15 cellular contexts compared by ENCODE assay signal in the genomic region with DNA sequence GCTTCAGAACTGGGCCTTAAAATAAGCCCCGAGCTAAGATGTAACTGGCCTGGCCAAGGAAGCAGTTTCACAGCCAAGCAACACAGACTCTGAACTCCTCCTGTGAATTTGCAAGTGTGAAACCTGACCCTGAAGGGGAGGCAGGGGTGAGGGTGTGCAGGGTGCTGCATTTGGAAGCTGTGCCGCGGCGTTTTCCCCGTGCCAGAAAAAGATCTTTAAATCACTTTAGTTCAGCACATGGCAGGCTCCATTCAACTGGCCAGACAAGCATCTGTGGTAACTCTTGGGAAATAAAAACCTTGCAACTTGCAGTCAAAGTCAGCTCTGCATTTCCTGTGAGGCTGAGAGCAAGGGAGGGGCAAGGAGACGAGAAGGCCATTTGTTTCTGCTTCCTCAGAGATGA.
DNase-seq lines count a peak whose midpoint lies in the region; ATAC-seq, FAIRE-seq and TF ChIP-seq lines count a peak whose summit lies in the region.
"Had no signal": no experiment of that assay in that cellular context is flagged by ENCODE, and none has a peak within 500 bp of the region (broad histone marks: within the 10 kb centered on the region; RNA-seq: fewer than 3 reads in every experiment).

No MANE protein-coding gene starts in this region.

- H3K4me1 Mint-ChIP-seq in endodermal cell, result peaks cover 36% of the 10 kb centered on the region
- H3K4me1 Mint-ChIP-seq in neural progenitor cell, result peaks cover 44% of the 10 kb centered on the region

- peak overlapping the region; percentile 51; the same call in 1 of the 2 replicates for H3K27ac ChIP-seq in DND-41 (ENCODE audit: low read length)
- H3K27ac ChIP-seq in endodermal cell (ENCODE audit: low read depth, low read length), result peak overlapping the region; percentile 81
- H3K27ac ChIP-seq in neural progenitor cell, result no peak overlapping the region
- no peak overlapping the region for H3K27ac ChIP-seq in SK-N-SH (ENCODE audit: low read depth in 2 of 2, low read length in 1 of 2)

- H3K4me3 Mint-ChIP-seq in endodermal cell, result peak overlapping the region; percentile 38
- H3K4me3 Mint-ChIP-seq in neural progenitor cell, result peak overlapping the region; percentile 27
- H3K4me3 Mint-ChIP-seq: activated CD8-positive, alpha-beta T cell treated with anti-CD3 and anti-CD28 coated beads for 36 hours; stimulated activated naive CD8-positive, alpha-beta T cell treated with anti-CD3 and anti-CD28 coated beads, Interleukin-15, Interleukin-2, amounts not matched to agents 100 ng/mL and 50 ng/mL, for 24 hours had no signal

- no peak for TF ChIP-seq CTCF in DND-41 (IDR thresholded peaks at IDR 0.05; ENCODE audit: borderline replicate concordance, extremely low read depth, low read length, poor library complexity, severe bottlenecking)
- no peak for TF ChIP-seq CTCF in endodermal cell (conservative IDR thresholded peaks at IDR 0.05)
- no peak for TF ChIP-seq CTCF in neural progenitor cell (IDR thresholded peaks at IDR 0.05)
- no peak for TF ChIP-seq CTCF in SK-N-SH (IDR thresholded peaks at IDR 0.05)

- no peak overlapping the region for H3K4me3 ChIP-seq in DND-41 (ENCODE audit: low read depth in 1 of 2, low read length in 2 of 2)
- H3K4me3 ChIP-seq in endodermal cell (ENCODE audit: low read length), result no peak overlapping the region
- no peak overlapping the region for H3K4me3 ChIP-seq in neural progenitor cell
- H3K4me3 ChIP-seq in SK-N-SH (ENCODE audit: low read depth in 2 of 2, low read length in 1 of 2), result no peak overlapping the region

- WGBS in endodermal cell (ENCODE audit: insufficient coverage in 1 of 2, insufficient read length in 1 of 2), 2 experiments, result 21 to 40% methylated on average over 4 to 6 of the region's 6 CpGs
- WGBS in SK-N-SH (ENCODE audit: low lambda C conversion rate), result 67% methylated on average over 6 of the region's 6 CpGs

- H3K27ac Mint-ChIP-seq in endodermal cell (no peak overlapping the region), neural progenitor cell (peak overlapping the region; percentile 97)
- H3K27ac Mint-ChIP-seq: activated CD8-positive, alpha-beta T cell treated with anti-CD3 and anti-CD28 coated beads for 36 hours; stimulated activated naive CD8-positive, alpha-beta T cell treated with anti-CD3 and anti-CD28 coated beads, Interleukin-15, Interleukin-2, amounts not matched to agents 100 ng/mL and 50 ng/mL, for 24 hours had no signal

- no peak for TF ChIP-seq EP300 in SK-N-SH (IDR thresholded peaks at IDR 0.05; ENCODE audit: borderline replicate concordance in 1 of 2, low read depth in 1 of 2, low read length in 1 of 2)

- DNase-seq in DND-41 (peak; percentile 39), NCI-H2171 (lab: John Stamatoyannopoulos, UW) (peak; percentile 49), endodermal cell (peak; percentile 75), neural progenitor cell (ENCODE audit: low spot score) (peak; percentile 28), H54 (ENCODE audit: insufficient read length, low spot score) (no peak), hepatic stellate cell (ENCODE audit: low spot score) (no peak), SK-N-SH (no peak)
- DNase-seq in activated CD4-positive, alpha-beta T cell treated with anti-CD3 and anti-CD28 coated beads, Interleukin-2, amount 50 U/mL, for 48 hours, result no peak
- DNase-seq: activated CD8-positive, alpha-beta T cell treated with anti-CD3 and anti-CD28 coated beads for 36 hours; activated effector memory CD4-positive, alpha-beta T cell treated with anti-CD3 and anti-CD28 coated beads, Interleukin-2, amount 50 U/mL, for 16 hours; BE2C; EL; NCI-H2081 treated with DMSO at 0.1 percent for 48 hours had no signal

- H3K4me2 ChIP-seq in DND-41 (ENCODE audit: insufficient read depth, low read length) (no peak overlapping the region), neural progenitor cell (peak overlapping the region; percentile 63), SK-N-SH (no peak overlapping the region)

- no peak for FAIRE-seq in H54 (lab: Jason Lieb, UNC)

- H3K9me3 Mint-ChIP-seq in endodermal cell, result no peaks in the 10 kb centered on the region
- peaks cover 1% of the 10 kb centered on the region for H3K9me3 Mint-ChIP-seq in neural progenitor cell
- H3K9me3 Mint-ChIP-seq: activated CD8-positive, alpha-beta T cell treated with anti-CD3 and anti-CD28 coated beads for 36 hours; stimulated activated naive CD8-positive, alpha-beta T cell treated with anti-CD3 and anti-CD28 coated beads, Interleukin-15, Interleukin-2, amounts not matched to agents 100 ng/mL and 50 ng/mL, for 24 hours had no signal

- H3K36me3 Mint-ChIP-seq in endodermal cell (ENCODE audit: low read depth), result no peaks in the 10 kb centered on the region
- no peaks in the 10 kb centered on the region for H3K36me3 Mint-ChIP-seq in neural progenitor cell

- ATAC-seq in DND-41 (ENCODE audit: insufficient read depth, low read depth), result peak; percentile 83
- ATAC-seq: activated CD8-positive, alpha-beta T cell treated with anti-CD3 and anti-CD28 coated beads for 36 hours; Panc1 had no signal

- H3K27me3 Mint-ChIP-seq in endodermal cell (ENCODE audit: insufficient read depth), result peaks cover 22% of the 10 kb centered on the region
- H3K27me3 Mint-ChIP-seq in neural progenitor cell (ENCODE audit: insufficient read depth, low read depth), result peaks cover 8% of the 10 kb centered on the region

- H3K4me1 ChIP-seq in DND-41 (ENCODE audit: insufficient read depth, low read length) (peaks cover 14% of the 10 kb centered on the region; the same call in 1 of the 2 replicates), endodermal cell (ENCODE audit: control insufficient read depth, insufficient read depth, low read length) (peaks cover 4% of the 10 kb centered on the region), neural progenitor cell (peaks cover 52% of the 10 kb centered on the region), SK-N-SH (ENCODE audit: control insufficient read depth in 1 of 2, insufficient read depth in 2 of 2, low read depth in 1 of 2, low read length in 1 of 2) (peaks cover 0 to 24% of the 10 kb centered on the region in 2 experiments; a peak in 2 of 4 replicates)
- H3K4me1 ChIP-seq: BE2C had no signal

- no peak for TF ChIP-seq RAD21 in SK-N-SH (IDR thresholded peaks at IDR 0.05; ENCODE audit: low read length)

- H3K9me2 ChIP-seq in SK-N-SH, result no peaks in the 10 kb centered on the region

- H3K36me3 ChIP-seq in DND-41 (ENCODE audit: insufficient read depth, low read length) (no peaks in the 10 kb centered on the region), endodermal cell (ENCODE audit: control insufficient read depth, insufficient read depth, low read length) (no peaks in the 10 kb centered on the region), neural progenitor cell (no peaks in the 10 kb centered on the region), SK-N-SH (replicated peaks in 1 of 2; ENCODE audit: control insufficient read depth in 1 of 2, insufficient read depth in 2 of 2, low read length in 1 of 2) (no peaks in the 10 kb centered on the region)
- H3K36me3 ChIP-seq: BE2C had no signal

- H3K9ac ChIP-seq in DND-41 (ENCODE audit: low read depth, low read length) (no peak overlapping the region), endodermal cell (ENCODE audit: extremely low read depth, low read length, poor library complexity, severe bottlenecking) (no peak overlapping the region), neural progenitor cell (no peak overlapping the region), SK-N-SH (no peak overlapping the region)

- H3F3A ChIP-seq in neural progenitor cell (ENCODE audit: low read depth) (peaks cover 16% of the 10 kb centered on the region), SK-N-SH (replicated peaks; ENCODE audit: insufficient read depth) (no peaks in the 10 kb centered on the region)

- H4K20me1 ChIP-seq in DND-41 (ENCODE audit: insufficient read depth, low read length), result no peaks in the 10 kb centered on the region
- no peaks in the 10 kb centered on the region for H4K20me1 ChIP-seq in neural progenitor cell (ENCODE audit: low read depth)
- H4K20me1 ChIP-seq in SK-N-SH (ENCODE audit: insufficient read depth), result no peaks in the 10 kb centered on the region

- H3K27me3 ChIP-seq in DND-41 (ENCODE audit: insufficient read depth, low read length, poor library complexity) (no peaks in the 10 kb centered on the region), endodermal cell (ENCODE audit: control insufficient read depth, insufficient read depth, low read length, poor library complexity, severe bottlenecking) (peaks cover 3% of the 10 kb centered on the region), neural progenitor cell (no peaks in the 10 kb centered on the region), SK-N-SH (ENCODE audit: insufficient read depth) (no peaks in the 10 kb centered on the region)
- H3K27me3 ChIP-seq: BE2C had no signal

- CTCF ChIA-PET in SK-N-SH (lab: Yijun Ruan, JAX), result interaction anchor here (1.4 kb wide), 1 partner anchor 9 kb away, joined by 4 read pairs; no protein-coding TSS in a partner anchor

- H2AFZ ChIP-seq in DND-41 (ENCODE audit: low read depth, low read length) (no peak overlapping the region; the same call in 1 of the 2 replicates), neural progenitor cell (replicated peaks) (peak overlapping the region; percentile 13), SK-N-SH (ENCODE audit: low read depth) (no peak overlapping the region)

- H3K79me2 ChIP-seq in DND-41 (ENCODE audit: insufficient read depth, low read length) (no peaks in the 10 kb centered on the region), neural progenitor cell (ENCODE audit: low read depth) (no peaks in the 10 kb centered on the region), SK-N-SH (ENCODE audit: insufficient read depth) (no peaks in the 10 kb centered on the region)

- POLR2A ChIA-PET in SK-N-SH (lab: Yijun Ruan, JAX), result no interaction called here

- no peaks in the 10 kb centered on the region for H3K9me3 ChIP-seq in DND-41 (ENCODE audit: insufficient read depth, low read length, severe bottlenecking)
- H3K9me3 ChIP-seq in endodermal cell (ENCODE audit: control insufficient read depth, low read length), result no peaks in the 10 kb centered on the region
- H3K9me3 ChIP-seq in neural progenitor cell (ENCODE audit: low read depth), result no peaks in the 10 kb centered on the region
- H3K9me3 ChIP-seq in SK-N-SH, result 0 out of 2 replicates have a peak, but pooled peaks cover 3% of the 10 kb centered on the region
- H3K9me3 ChIP-seq: BE2C had no signal

- TF ChIP-seq POLR2A in H54 (IDR thresholded peaks at IDR 0.05; ENCODE audit: low read depth, low read length), result no peak

TF ChIP-seq in SK-N-SH, 30 proteins besides CTCF, POLR2A, EP300 and RAD21 (continues in another document):
- TF ChIP-seq NRF1 (IDR thresholded peaks at IDR 0.05; ENCODE audit: low read depth, low read length) (no peak), JUND (IDR thresholded peaks at IDR 0.05) (no peak), RCOR1 (IDR thresholded peaks at IDR 0.05; ENCODE audit: low read length) (no peak), PBX3 (IDR thresholded peaks at IDR 0.05) (no peak)

Comparison
In these comparisons a context has a peak if more than half of its experiments do, and no peak if none do; other contexts are left out.
1. DNase-seq: peak in DND-41 (single experiment), NCI-H2171 (single experiment), endodermal cell (single experiment) and neural progenitor cell (single experiment); none in H54 (single experiment), activated CD4-positive, alpha-beta T cell treated with anti-CD3 and anti-CD28 coated beads, Interleukin-2, amount 50 U/mL, for 48 hours (0 of 2), hepatic stellate cell (single experiment) and SK-N-SH (single experiment).
2. H3K27ac ChIP-seq: peak in DND-41 (single experiment) and endodermal cell (single experiment); none in neural progenitor cell (single experiment) and SK-N-SH (0 of 2).